In the genomic region with DNA sequence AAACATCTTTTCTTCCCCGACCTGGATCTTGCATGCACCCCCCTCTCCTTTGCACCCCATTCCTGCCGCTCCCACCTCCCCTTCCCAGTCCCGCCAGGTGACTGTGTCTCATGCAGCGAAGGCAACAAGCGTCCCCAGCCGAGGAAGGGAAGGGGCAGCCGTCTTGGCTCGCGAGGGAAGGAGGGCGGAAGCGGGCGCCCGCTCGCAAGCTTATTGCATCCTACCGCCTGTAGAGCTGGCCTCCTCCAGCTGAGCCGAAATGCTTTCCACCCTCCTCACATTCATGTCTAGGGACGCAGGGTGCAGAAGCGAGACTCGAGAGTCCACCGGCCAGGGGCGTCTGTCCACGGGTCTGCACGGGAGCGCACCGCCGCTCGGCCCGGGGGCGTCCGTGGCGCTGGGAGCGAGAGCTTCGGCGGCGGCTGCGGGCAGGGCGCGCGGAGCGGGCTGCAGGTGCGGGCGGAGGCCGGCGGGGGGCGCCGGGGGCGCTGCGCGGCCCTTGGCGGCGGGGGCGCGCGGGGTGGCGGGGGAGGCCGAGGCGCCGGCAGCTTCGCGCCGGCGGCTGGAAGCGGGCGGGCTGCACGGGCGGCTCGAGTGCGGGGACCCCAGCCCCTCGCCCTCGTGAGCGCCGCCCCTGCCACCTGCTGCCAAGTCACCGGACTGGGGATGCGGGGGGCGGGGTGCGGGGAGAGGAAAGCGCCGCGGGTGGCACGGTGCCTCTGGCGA, we compare ENCODE assay signal across 8 cellular contexts. TPM values are rescaled to one million over a fixed set of nuclear protein-coding genes. Genes with fewer than 3 reads are reported as not detected.
DNase-seq lines count a peak whose midpoint lies in the region; ATAC-seq and TF ChIP-seq lines count a peak whose summit lies in the region.

A gene (minus strand): TSS at position 426 of the 726 bp plus-strand sequence.

- no peak within 1 kb of the TSS for H3K27ac Mint-ChIP-seq in immature natural killer cell

- intact Hi-C loops in colonic mucosa (cut with DNase I) (no loop called here), PC-3 (cut with micrococcal nuclease) (no loop called here)

- no peaks in the 10 kb centered on the region for H3F3A ChIP-seq in PC-3 (ENCODE audit: low read length, unreplicated experiment)

- no peak within 1 kb of the TSS for H3K4me2 ChIP-seq in PC-3 (ENCODE audit: low read length)

- H3K27ac ChIP-seq in colonic mucosa (no peak within 1 kb of the TSS), PC-3 (ENCODE audit: low read length) (no peak within 1 kb of the TSS)

- H3K36me3 Mint-ChIP-seq in immature natural killer cell = peaks cover 0 to 3% (median 0%) of the 10 kb centered on the region in 3 donors

- H2AFZ ChIP-seq in PC-3 (ENCODE audit: low read length) = no peak within 1 kb of the TSS

- BruUV-seq in PC-3 (replicated peaks; lab: Mats Ljungman, UMichigan) = no TSS peak

- no peaks in the 10 kb centered on the region for H3K36me3 ChIP-seq in colonic mucosa
- H3K36me3 ChIP-seq in PC-3 (ENCODE audit: low read depth, low read length) = no peaks in the 10 kb centered on the region

- no peaks in the 10 kb centered on the region for H3K9me2 ChIP-seq in PC-3 (replicated peaks; ENCODE audit: low read length)

- H4K20me1 ChIP-seq in PC-3 (ENCODE audit: low read length) = no peaks in the 10 kb centered on the region

- H3K4me1 ChIP-seq in colonic mucosa (no peaks in the 10 kb centered on the region), PC-3 (ENCODE audit: insufficient read depth, low read length) (no peaks in the 10 kb centered on the region)

- DNase-seq in COR-L47 (lab: John Stamatoyannopoulos, UW) = peak; percentile 46
- DNase-seq in HuH-7.5 (ENCODE audit: low spot score) = peak; percentile 67
- DNase-seq in colonic mucosa = no peak
- peak; percentile 28 for DNase-seq in myocyte (ENCODE audit: low read depth)
- DNase-seq in immature natural killer cell = no peak
- no peak for DNase-seq in PC-3

- CTCF ChIA-PET in PC-3 (lab: Charles Lee) = no interaction called here

- H3K9ac ChIP-seq in colonic mucosa (ENCODE audit: low read depth in 2 of 2, low read length in 2 of 2) = no peak within 1 kb of the TSS
- H3K9ac ChIP-seq in PC-3 (ENCODE audit: low read length) = no peak within 1 kb of the TSS

- no peak within 1 kb of the TSS for H3K4me3 Mint-ChIP-seq in immature natural killer cell

- TF ChIP-seq CTCF in colonic mucosa (IDR thresholded peaks at IDR 0.05) (no peak), PC-3 (conservative IDR thresholded peaks at IDR 0.05; ENCODE audit: low read depth, low read length) (no peak)

- H3K9me3 ChIP-seq in colonic mucosa (no peaks in the 10 kb centered on the region), PC-3 (ENCODE audit: low read length) (no peaks in the 10 kb centered on the region)

- ATAC-seq in GM21381 (IDR thresholded peaks at IDR 0.05; ENCODE audit: unreplicated experiment) (no peak), PC-3 (no peak), GM21526 (IDR thresholded peaks at IDR 0.05; ENCODE audit: low FRiP score, unreplicated experiment) (no peak)

- peaks cover 2 to 27% (median 6%) of the 10 kb centered on the region in 6 donors for H3K9me3 Mint-ChIP-seq in immature natural killer cell

- H3K27me3 ChIP-seq in colonic mucosa (no peaks in the 10 kb centered on the region), PC-3 (ENCODE audit: low read length) (no peaks in the 10 kb centered on the region)

- peaks cover 0 to 8% (median 0%) of the 10 kb centered on the region in 3 donors for H3K27me3 Mint-ChIP-seq in immature natural killer cell (ENCODE audit: low read depth in 3 of 3)

- H3K79me2 ChIP-seq in PC-3 (ENCODE audit: low read length) = no peaks in the 10 kb centered on the region

- peak within 1 kb of the TSS; percentile 28 for H3K4me3 ChIP-seq in colonic mucosa
- H3K4me3 ChIP-seq in PC-3 (ENCODE audit: low read length) = no peak within 1 kb of the TSS

- H3K4me1 Mint-ChIP-seq in immature natural killer cell = no peaks in the 10 kb centered on the region

- POLR2A ChIA-PET in PC-3 (lab: Charles Lee; ENCODE audit: unreplicated experiment) = no interaction called here

RNA-seq across cellular contexts. Expression of the gene that starts here (rescaled TPM):
- total RNA-seq in colonic mucosa (1 to 10 TPM in 1 of 2 donors, under 1 TPM in 1; 0.67 to 1.2 TPM), myocyte (not detected in 2 replicates), PC-3 (2014; rRNA removed) (not detected in 2 replicates)
- polyA plus RNA-seq in myocyte (2012) = 0.30 TPM
- polyA plus RNA-seq in immature natural killer cell = under 1 TPM in 1 of 3 donors, not detected in 2; 0.10 TPM

Comparison
In these comparisons a context has a peak if more than half of its experiments do, and no peak if none do; other contexts are left out.
1. Peak in DNase-seq in myocyte; RNA of the gene not detected or under 1 TPM.
2. DNase-seq: peak in COR-L47 (single experiment) and HuH-7.5 (single experiment); none in colonic mucosa (single experiment), immature natural killer cell (0 of 3) and PC-3 (single experiment).